2 cellular contexts compared by ENCODE assay signal in the genomic region with DNA sequence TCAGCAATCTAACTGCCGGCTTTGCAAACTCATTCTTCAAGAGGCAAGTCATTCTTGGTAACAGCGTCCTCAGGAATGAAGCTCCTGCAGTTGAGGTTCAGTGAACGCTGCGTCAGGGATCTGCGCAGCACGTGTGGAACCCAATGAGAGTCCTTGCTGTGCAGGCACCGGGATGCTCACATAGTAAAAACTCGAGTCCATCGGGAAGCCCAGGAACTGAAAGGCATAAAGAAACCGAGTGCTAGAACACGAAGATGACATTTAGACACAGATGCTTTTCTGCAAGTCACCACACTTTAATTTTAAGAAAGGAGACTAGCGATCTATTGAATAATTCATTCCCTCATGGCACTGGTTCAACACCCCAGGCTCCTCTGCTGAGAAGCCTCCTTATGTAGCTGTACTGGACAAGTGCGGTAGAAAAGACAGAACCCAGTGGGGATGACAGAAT.
TF ChIP-seq lines count a peak whose summit lies in the region.

No MANE protein-coding gene starts in this region.

TF ChIP-seq in H1, 55 proteins besides CTCF, POLR2A, EP300 and RAD21:
- TF ChIP-seq ATF2 (IDR thresholded peaks at IDR 0.05; ENCODE audit: low read length): no peak
- TF ChIP-seq RBBP5 (IDR thresholded peaks at IDR 0.05; ENCODE audit: borderline replicate concordance, low read depth, low read length): no peak
- no peak for TF ChIP-seq SIN3A (conservative IDR thresholded peaks at IDR 0.05 in 1 of 2, IDR thresholded peaks at IDR 0.05 in 1 of 2; ENCODE audit: low read depth in 1 of 2, low read length in 2 of 2)
- no peak for TF ChIP-seq CBX5 (IDR thresholded peaks at IDR 0.05; ENCODE audit: low read depth, low read length)
- TF ChIP-seq CHD1 (IDR thresholded peaks at IDR 0.05; ENCODE audit: low read depth, low read length): no peak
- TF ChIP-seq CTBP2 (IDR thresholded peaks at IDR 0.05; ENCODE audit: borderline replicate concordance, insufficient read depth, insufficient read length, low read length): no peak
- TF ChIP-seq, protein P1, sequence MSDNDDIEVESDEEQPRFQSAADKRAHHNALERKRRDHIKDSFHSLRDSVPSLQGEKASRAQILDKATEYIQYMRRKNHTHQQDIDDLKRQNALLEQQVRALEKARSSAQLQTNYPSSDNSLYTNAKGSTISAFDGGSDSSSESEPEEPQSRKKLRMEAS (IDR thresholded peaks at IDR 0.05): no peak
- no peak for TF ChIP-seq BCL11A (IDR thresholded peaks at IDR 0.05; ENCODE audit: low read depth in 2 of 2, low read length in 2 of 2)
- no peak for TF ChIP-seq KDM1A (IDR thresholded peaks at IDR 0.05; ENCODE audit: borderline replicate concordance, low read length)

TF ChIP-seq in neural cell, 6 proteins besides CTCF, POLR2A, EP300 and RAD21:
- no peak for TF ChIP-seq EZH2 (IDR thresholded peaks at IDR 0.05; ENCODE audit: borderline replicate concordance, insufficient read depth, low read length, poor library complexity, severe bottlenecking)
- no peak for TF ChIP-seq SMC3 (conservative IDR thresholded peaks at IDR 0.05; ENCODE audit: poor library complexity)
- no peak for TF ChIP-seq TAF1 (IDR thresholded peaks at IDR 0.05; ENCODE audit: low read depth)
- no peak for TF ChIP-seq REST (IDR thresholded peaks at IDR 0.05; ENCODE audit: borderline replicate concordance)
- TF ChIP-seq MXI1 (conservative IDR thresholded peaks at IDR 0.05; ENCODE audit: poor library complexity, severe bottlenecking): no peak
- no peak for TF ChIP-seq POLR2AphosphoS5 (IDR thresholded peaks at IDR 0.05)
